1 cellular context compared by ENCODE assay signal in the genomic region with DNA sequence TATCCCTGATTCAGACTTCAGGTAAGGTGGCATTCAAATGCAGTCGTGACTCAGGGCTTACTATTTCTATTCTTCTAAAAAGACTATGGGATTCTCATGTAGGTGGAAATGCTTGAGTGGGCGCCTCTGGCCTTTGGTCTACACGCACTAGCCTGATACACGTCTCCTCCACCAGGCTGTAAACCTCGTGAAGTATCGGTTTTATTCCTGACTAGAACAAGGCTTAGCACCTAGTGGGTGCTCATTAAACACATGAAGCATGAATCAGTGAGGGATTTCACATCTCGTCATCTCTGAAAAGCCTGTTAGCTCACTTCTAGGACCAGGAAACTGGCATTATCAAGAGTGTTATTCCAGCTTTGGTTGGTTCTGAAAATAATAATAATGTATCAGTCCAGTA.
A peak's percentile ranks its signal among the peaks of the same experiment; 100 is the strongest.
TF ChIP-seq lines count a peak whose summit lies in the region.

No MANE protein-coding gene starts in this region.

TF ChIP-seq in GM12878, 131 proteins besides CTCF, POLR2A, EP300 and RAD21:
- TF ChIP-seq RUNX3 (IDR thresholded peaks at IDR 0.05; ENCODE audit: low read length): 0 out of 2 replicates have a peak, but pooled peaks have one; percentile 5
- TF ChIP-seq, protein P1, sequence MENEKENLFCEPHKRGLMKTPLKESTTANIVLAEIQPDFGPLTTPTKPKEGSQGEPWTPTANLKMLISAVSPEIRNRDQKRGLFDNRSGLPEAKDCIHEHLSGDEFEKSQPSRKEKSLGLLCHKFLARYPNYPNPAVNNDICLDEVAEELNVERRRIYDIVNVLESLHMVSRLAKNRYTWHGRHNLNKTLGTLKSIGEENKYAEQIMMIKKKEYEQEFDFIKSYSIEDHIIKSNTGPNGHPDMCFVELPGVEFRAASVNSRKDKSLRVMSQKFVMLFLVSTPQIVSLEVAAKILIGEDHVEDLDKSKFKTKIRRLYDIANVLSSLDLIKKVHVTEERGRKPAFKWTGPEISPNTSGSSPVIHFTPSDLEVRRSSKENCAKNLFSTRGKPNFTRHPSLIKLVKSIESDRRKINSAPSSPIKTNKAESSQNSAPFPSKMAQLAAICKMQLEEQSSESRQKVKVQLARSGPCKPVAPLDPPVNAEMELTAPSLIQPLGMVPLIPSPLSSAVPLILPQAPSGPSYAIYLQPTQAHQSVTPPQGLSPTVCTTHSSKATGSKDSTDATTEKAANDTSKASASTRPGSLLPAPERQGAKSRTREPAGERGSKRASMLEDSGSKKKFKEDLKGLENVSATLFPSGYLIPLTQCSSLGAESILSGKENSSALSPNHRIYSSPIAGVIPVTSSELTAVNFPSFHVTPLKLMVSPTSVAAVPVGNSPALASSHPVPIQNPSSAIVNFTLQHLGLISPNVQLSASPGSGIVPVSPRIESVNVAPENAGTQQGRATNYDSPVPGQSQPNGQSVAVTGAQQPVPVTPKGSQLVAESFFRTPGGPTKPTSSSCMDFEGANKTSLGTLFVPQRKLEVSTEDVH (IDR thresholded peaks at IDR 0.05; ENCODE audit: low read depth, partially characterized antibody): no peak
TF ChIP-seq in GM12878: peak in this region for 1.
